1 cellular context compared by ENCODE assay signal in genomic region chr12:39102474-39103209, GRCh38.
TF ChIP-seq lines count a peak whose summit lies in the region.

No MANE protein-coding gene starts in this region.

TF ChIP-seq in GM23338, 12 proteins besides CTCF, POLR2A, EP300 and RAD21 (continued from another document):
- no peak for TF ChIP-seq REST (IDR thresholded peaks at IDR 0.05; ENCODE audit: unreplicated experiment)
- TF ChIP-seq STAT1 (IDR thresholded peaks at IDR 0.05; ENCODE audit: unreplicated experiment) = no peak
- TF ChIP-seq EZH2 (IDR thresholded peaks at IDR 0.05; ENCODE audit: low read depth, unreplicated experiment) = no peak
- no peak for TF ChIP-seq ZNF114 (CRISPR knock-in tag; IDR thresholded peaks at IDR 0.05)
- no peak for TF ChIP-seq JUNB (IDR thresholded peaks at IDR 0.05; ENCODE audit: unreplicated experiment)
- no peak for TF ChIP-seq ZNF462 (CRISPR knock-in tag; IDR thresholded peaks at IDR 0.05)
TF ChIP-seq in GM23338: peak in this region for 0.
